Comparison of ENCODE assay signal across 7 cellular contexts in genomic region chr1:148679787-148680326, GRCh38.
DNase-seq lines count a peak whose midpoint lies in the region; ATAC-seq, FAIRE-seq and TF ChIP-seq lines count a peak whose summit lies in the region.
"Not testable (repeated sequence)": the region's sequence is repeated elsewhere in the genome, so short reads cannot be mapped to it uniquely, and the experiment has no call there.

No MANE protein-coding gene starts in this region.

- TF ChIP-seq EP300 in HepG2 (IDR thresholded peaks at IDR 0.05; ENCODE audit: low read depth in 2 of 2, low read length in 2 of 2); HepG2 (CRISPR knock-in tag; IDR thresholded peaks at IDR 0.05; ENCODE audit: borderline replicate concordance): not testable (repeated sequence)

- H3K9ac ChIP-seq in DND-41 (ENCODE audit: low read depth, low read length); HepG2 (ENCODE audit: insufficient read depth, low read depth, low read length): not testable (repeated sequence)

- ATAC-seq in DND-41 (ENCODE audit: insufficient read depth, low read depth), result peak; percentile 88
- peak; percentile 55 for ATAC-seq in HG02970 (IDR thresholded peaks at IDR 0.05; ENCODE audit: low FRiP score, unreplicated experiment)
- peak; percentile 85 for ATAC-seq in T-helper 17 cell
- ATAC-seq in esophagus mucosa, result peak; percentile 57
- ATAC-seq in HepG2, result peak; percentile 94

- H3K36me3 ChIP-seq in DND-41 (ENCODE audit: insufficient read depth, low read length); HepG2 (replicated peaks in 1 of 2; ENCODE audit: control insufficient read depth in 1 of 2, insufficient read depth in 2 of 2, low read length in 2 of 2): not testable (repeated sequence)

- DNase-seq in DND-41; T-helper 17 cell; activated naive CD4-positive, alpha-beta T cell treated with anti-CD3 and anti-CD28 coated beads, Interleukin-2, amount 10 ng/mL, durations not matched to agents 7 days and 5 days; HepG2 (ENCODE audit: low spot score); progenitor cell of endocrine pancreas (ENCODE audit: low spot score, unreplicated experiment): not testable (repeated sequence)

- not testable (repeated sequence) for H3K27me3 Mint-ChIP-seq in T-helper 17 cell; activated naive CD4-positive, alpha-beta T cell treated with anti-CD3 and anti-CD28 coated beads, Interleukin-2, amount 10 ng/mL, durations not matched to agents 7 days and 5 days; progenitor cell of endocrine pancreas

- not testable (repeated sequence) for H3K4me2 ChIP-seq in DND-41 (ENCODE audit: insufficient read depth, low read length); HepG2 (ENCODE audit: low read depth, low read length)

- not testable (repeated sequence) for BruUV-seq in HepG2 (replicated peaks; lab: Mats Ljungman, UMichigan)

- H3K27ac ChIP-seq in DND-41 (ENCODE audit: low read length); HepG2 (ENCODE audit: extremely low read length, insufficient read depth, low read length): not testable (repeated sequence)

- not testable (repeated sequence) for H3K4me3 ChIP-seq in DND-41 (ENCODE audit: low read depth in 1 of 2, low read length in 2 of 2); HepG2 (replicated peaks in 1 of 3; ENCODE audit: insufficient read depth in 1 of 3, low read depth in 2 of 3, low read length in 3 of 3)

- H2AFZ ChIP-seq in DND-41 (ENCODE audit: low read depth, low read length); HepG2 (ENCODE audit: low read length): not testable (repeated sequence)

- not testable (repeated sequence) for H3K36me3 Mint-ChIP-seq in T-helper 17 cell (ENCODE audit: low read depth); activated naive CD4-positive, alpha-beta T cell treated with anti-CD3 and anti-CD28 coated beads, Interleukin-2, amount 10 ng/mL, durations not matched to agents 7 days and 5 days; progenitor cell of endocrine pancreas (ENCODE audit: insufficient read depth)

- CTCF ChIA-PET in activated naive CD4-positive, alpha-beta T cell treated with anti-CD3 and anti-CD28 coated beads, Interleukin-2, amount 10 ng/mL, durations not matched to agents 7 days and 5 days (lab: Charles Lee); HepG2 (lab: Yijun Ruan, JAX; ENCODE audit: low intra/inter-chr PET ratio, low total read pairs): not testable (repeated sequence)

- not testable (repeated sequence) for H3K27ac Mint-ChIP-seq in T-helper 17 cell, progenitor cell of endocrine pancreas
- H3K27ac Mint-ChIP-seq in activated naive CD4-positive, alpha-beta T cell treated with anti-CD3 and anti-CD28 coated beads, Interleukin-2, amount 10 ng/mL, durations not matched to agents 7 days and 5 days, result peak overlapping the region; percentile 33

- H3K4me3 Mint-ChIP-seq in T-helper 17 cell (peak overlapping the region; percentile 72), progenitor cell of endocrine pancreas (ENCODE audit: low read depth) (peak overlapping the region; percentile 72)
- H3K4me3 Mint-ChIP-seq in activated naive CD4-positive, alpha-beta T cell treated with anti-CD3 and anti-CD28 coated beads, Interleukin-2, amount 10 ng/mL, durations not matched to agents 7 days and 5 days, result peak overlapping the region; percentile 71

- FAIRE-seq in HepG2 (lab: Jason Lieb, UNC), result not testable (repeated sequence)

- H4K20me1 ChIP-seq in DND-41 (ENCODE audit: insufficient read depth, low read length); HepG2 (ENCODE audit: insufficient read depth, low read length): not testable (repeated sequence)

- H3K9me3 ChIP-seq in DND-41 (ENCODE audit: insufficient read depth, low read length, severe bottlenecking); T-helper 17 cell (ENCODE audit: control insufficient read depth, low read length, poor library complexity, severe bottlenecking); HepG2 (ENCODE audit: low read length): not testable (repeated sequence)

- not testable (repeated sequence) for H3K79me2 ChIP-seq in DND-41 (ENCODE audit: insufficient read depth, low read length); HepG2 (ENCODE audit: insufficient read depth, low read length)

- H3K9me3 Mint-ChIP-seq in activated naive CD4-positive, alpha-beta T cell treated with anti-CD3 and anti-CD28 coated beads, Interleukin-2, amount 10 ng/mL, durations not matched to agents 7 days and 5 days; progenitor cell of endocrine pancreas (ENCODE audit: low read depth): not testable (repeated sequence)

- H3K27me3 ChIP-seq in DND-41 (ENCODE audit: insufficient read depth, low read length, poor library complexity); HepG2 (ENCODE audit: control insufficient read depth in 1 of 2, insufficient read depth in 2 of 2, low read length in 2 of 2): not testable (repeated sequence)

- POLR2A ChIA-PET in HepG2 (lab: Yijun Ruan, JAX), result not testable (repeated sequence)

- not testable (repeated sequence) for TF ChIP-seq CTCF in DND-41 (IDR thresholded peaks at IDR 0.05; ENCODE audit: borderline replicate concordance, extremely low read depth, low read length, poor library complexity, severe bottlenecking); HepG2 (CRISPR knock-in tag; IDR thresholded peaks at IDR 0.05); progenitor cell of endocrine pancreas (IDR thresholded peaks at IDR 0.05; ENCODE audit: unreplicated experiment)

- not testable (repeated sequence) for TF ChIP-seq POLR2A in HepG2 (IDR thresholded peaks at IDR 0.05; ENCODE audit: insufficient read depth in 1 of 2, low read depth in 2 of 2, low read length in 2 of 2)

- H3K4me1 Mint-ChIP-seq in T-helper 17 cell; activated naive CD4-positive, alpha-beta T cell treated with anti-CD3 and anti-CD28 coated beads, Interleukin-2, amount 10 ng/mL, durations not matched to agents 7 days and 5 days; progenitor cell of endocrine pancreas (ENCODE audit: low read depth): not testable (repeated sequence)

- not testable (repeated sequence) for H3K4me1 ChIP-seq in DND-41 (ENCODE audit: insufficient read depth, low read length); HepG2 (ENCODE audit: insufficient read depth, low read length)

- not testable (repeated sequence) for TF ChIP-seq RAD21 in HepG2 (CRISPR knock-in tag; IDR thresholded peaks at IDR 0.05)

- intact Hi-C loops in HepG2 (cut with micrococcal nuclease; ENCODE audit: unreplicated experiment), result not testable (repeated sequence)

- no CpG with 5 or more reads among the region's 37 CpGs for WGBS in HepG2 (ENCODE audit: low lambda C conversion rate)

- in situ Hi-C loops in HepG2 (cut with HindIII; ENCODE audit: extremely low pct_ligation_motif_present, low pct_unique_long_range_greater_than_20kb), result not testable (repeated sequence)
